In genomic region chr14:49692895-49693737, GRCh38 we compare ENCODE assay signal across 1 cellular context.
TF ChIP-seq lines count a peak whose summit lies in the region.

Gene KLHDC1, plus strand, starts transcription at chr14:49693120. Its CDS starts 75 bp downstream, at chr14:49693195.

TF ChIP-seq in HepG2, 621 proteins besides CTCF, POLR2A, EP300 and RAD21 (continued from another document and continues in another):
- TF ChIP-seq CERS6 (CRISPR knock-in tag; IDR thresholded peaks at IDR 0.05) = no peak
- TF ChIP-seq ZNF761 (CRISPR knock-in tag; conservative IDR thresholded peaks at IDR 0.05) = no peak
- TF ChIP-seq, protein P1, sequence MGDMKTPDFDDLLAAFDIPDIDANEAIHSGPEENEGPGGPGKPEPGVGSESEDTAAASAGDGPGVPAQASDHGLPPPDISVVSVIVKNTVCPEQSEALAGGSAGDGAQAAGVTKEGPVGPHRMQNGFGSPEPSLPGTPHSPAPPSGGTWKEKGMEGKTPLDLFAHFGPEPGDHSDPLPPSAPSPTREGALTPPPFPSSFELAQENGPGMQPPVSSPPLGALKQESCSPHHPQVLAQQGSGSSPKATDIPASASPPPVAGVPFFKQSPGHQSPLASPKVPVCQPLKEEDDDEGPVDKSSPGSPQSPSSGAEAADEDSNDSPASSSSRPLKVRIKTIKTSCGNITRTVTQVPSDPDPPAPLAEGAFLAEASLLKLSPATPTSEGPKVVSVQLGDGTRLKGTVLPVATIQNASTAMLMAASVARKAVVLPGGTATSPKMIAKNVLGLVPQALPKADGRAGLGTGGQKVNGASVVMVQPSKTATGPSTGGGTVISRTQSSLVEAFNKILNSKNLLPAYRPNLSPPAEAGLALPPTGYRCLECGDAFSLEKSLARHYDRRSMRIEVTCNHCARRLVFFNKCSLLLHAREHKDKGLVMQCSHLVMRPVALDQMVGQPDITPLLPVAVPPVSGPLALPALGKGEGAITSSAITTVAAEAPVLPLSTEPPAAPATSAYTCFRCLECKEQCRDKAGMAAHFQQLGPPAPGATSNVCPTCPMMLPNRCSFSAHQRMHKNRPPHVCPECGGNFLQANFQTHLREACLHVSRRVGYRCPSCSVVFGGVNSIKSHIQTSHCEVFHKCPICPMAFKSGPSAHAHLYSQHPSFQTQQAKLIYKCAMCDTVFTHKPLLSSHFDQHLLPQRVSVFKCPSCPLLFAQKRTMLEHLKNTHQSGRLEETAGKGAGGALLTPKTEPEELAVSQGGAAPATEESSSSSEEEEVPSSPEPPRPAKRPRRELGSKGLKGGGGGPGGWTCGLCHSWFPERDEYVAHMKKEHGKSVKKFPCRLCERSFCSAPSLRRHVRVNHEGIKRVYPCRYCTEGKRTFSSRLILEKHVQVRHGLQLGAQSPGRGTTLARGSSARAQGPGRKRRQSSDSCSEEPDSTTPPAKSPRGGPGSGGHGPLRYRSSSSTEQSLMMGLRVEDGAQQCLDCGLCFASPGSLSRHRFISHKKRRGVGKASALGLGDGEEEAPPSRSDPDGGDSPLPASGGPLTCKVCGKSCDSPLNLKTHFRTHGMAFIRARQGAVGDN (CRISPR knock-in tag; IDR thresholded peaks at IDR 0.05) = peak; percentile 95
- 0 out of 2 replicates have a peak, but pooled peaks have one; percentile 79 for TF ChIP-seq ZNF468 (CRISPR knock-in tag; IDR thresholded peaks at IDR 0.05)
- no peak for TF ChIP-seq ARNT (IDR thresholded peaks at IDR 0.05)
- peak; percentile 56 for TF ChIP-seq ETV5 (CRISPR knock-in tag; IDR thresholded peaks at IDR 0.05; ENCODE audit: borderline replicate concordance)
- TF ChIP-seq KDM2A (CRISPR knock-in tag; IDR thresholded peaks at IDR 0.05; ENCODE audit: borderline replicate concordance, low read depth) = peak; percentile 90; the same call in 1 of the 2 replicates
- peak; percentile 96 for TF ChIP-seq SALL1 (CRISPR knock-in tag; IDR thresholded peaks at IDR 0.05)
- no peak; the same call in 1 of the 2 replicates for TF ChIP-seq ZNF792 (CRISPR knock-in tag; IDR thresholded peaks at IDR 0.05)
- peak; percentile 85; the same call in 1 of the 2 replicates for TF ChIP-seq ZNF775 (CRISPR knock-in tag; IDR thresholded peaks at IDR 0.05; ENCODE audit: borderline replicate concordance)
- TF ChIP-seq ZNF382 (CRISPR knock-in tag; IDR thresholded peaks at IDR 0.05; ENCODE audit: borderline replicate concordance) = no peak
- no peak for TF ChIP-seq NFIC (IDR thresholded peaks at IDR 0.05; ENCODE audit: low read length)
- TF ChIP-seq, protein P2, sequence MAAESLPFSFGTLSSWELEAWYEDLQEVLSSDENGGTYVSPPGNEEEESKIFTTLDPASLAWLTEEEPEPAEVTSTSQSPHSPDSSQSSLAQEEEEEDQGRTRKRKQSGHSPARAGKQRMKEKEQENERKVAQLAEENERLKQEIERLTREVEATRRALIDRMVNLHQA (CRISPR knock-in tag; IDR thresholded peaks at IDR 0.05) = no peak
- TF ChIP-seq CEBPB (IDR thresholded peaks at IDR 0.05; ENCODE audit: borderline replicate concordance, low read depth, low read length) = peak; percentile 7; the same call in 1 of the 2 replicates
- no peak for TF ChIP-seq U2AF1 (optimal IDR thresholded peaks at IDR 0.05; ENCODE audit: low read depth, low read length)
- no peak for TF ChIP-seq MAFF (IDR thresholded peaks at IDR 0.05; ENCODE audit: low read depth, low read length)
- peak; percentile 96 for TF ChIP-seq ZNF776 (CRISPR knock-in tag; IDR thresholded peaks at IDR 0.05)
- peak; percentile 53; the same call in 1 of the 2 replicates for TF ChIP-seq TFDP1 (CRISPR knock-in tag; IDR thresholded peaks at IDR 0.05; ENCODE audit: borderline replicate concordance)
- peak; percentile 87; the same call in 1 of the 2 replicates for TF ChIP-seq ZNF83 (CRISPR knock-in tag; IDR thresholded peaks at IDR 0.05; ENCODE audit: borderline replicate concordance)
- peak; percentile 76 for TF ChIP-seq HIVEP1 (CRISPR knock-in tag; IDR thresholded peaks at IDR 0.05)
- TF ChIP-seq ZNF790 (CRISPR knock-in tag; IDR thresholded peaks at IDR 0.05; ENCODE audit: borderline replicate concordance) = no peak; the same call in 1 of the 2 replicates
- peak; percentile 91; the same call in 1 of the 2 replicates for TF ChIP-seq ATF7-NPFF (CRISPR knock-in tag; IDR thresholded peaks at IDR 0.05; ENCODE audit: low read depth)
- no peak for TF ChIP-seq ZNF496 (CRISPR knock-in tag; IDR thresholded peaks at IDR 0.05; ENCODE audit: insufficient replicate concordance)
- TF ChIP-seq ZBTB42 (CRISPR knock-in tag; IDR thresholded peaks at IDR 0.05) = no peak
- TF ChIP-seq PLRG1 (conservative IDR thresholded peaks at IDR 0.05) = no peak
- TF ChIP-seq, protein P3, sequence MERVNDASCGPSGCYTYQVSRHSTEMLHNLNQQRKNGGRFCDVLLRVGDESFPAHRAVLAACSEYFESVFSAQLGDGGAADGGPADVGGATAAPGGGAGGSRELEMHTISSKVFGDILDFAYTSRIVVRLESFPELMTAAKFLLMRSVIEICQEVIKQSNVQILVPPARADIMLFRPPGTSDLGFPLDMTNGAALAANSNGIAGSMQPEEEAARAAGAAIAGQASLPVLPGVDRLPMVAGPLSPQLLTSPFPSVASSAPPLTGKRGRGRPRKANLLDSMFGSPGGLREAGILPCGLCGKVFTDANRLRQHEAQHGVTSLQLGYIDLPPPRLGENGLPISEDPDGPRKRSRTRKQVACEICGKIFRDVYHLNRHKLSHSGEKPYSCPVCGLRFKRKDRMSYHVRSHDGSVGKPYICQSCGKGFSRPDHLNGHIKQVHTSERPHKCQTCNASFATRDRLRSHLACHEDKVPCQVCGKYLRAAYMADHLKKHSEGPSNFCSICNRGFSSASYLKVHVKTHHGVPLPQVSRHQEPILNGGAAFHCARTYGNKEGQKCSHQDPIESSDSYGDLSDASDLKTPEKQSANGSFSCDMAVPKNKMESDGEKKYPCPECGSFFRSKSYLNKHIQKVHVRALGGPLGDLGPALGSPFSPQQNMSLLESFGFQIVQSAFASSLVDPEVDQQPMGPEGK (CRISPR knock-in tag; IDR thresholded peaks at IDR 0.05) = peak; percentile 48; the same call in 1 of the 2 replicates
- peak; percentile 86 for TF ChIP-seq ZSCAN31 (CRISPR knock-in tag; IDR thresholded peaks at IDR 0.05; ENCODE audit: low read depth)
- no peak for TF ChIP-seq ZBTB25 (CRISPR knock-in tag; IDR thresholded peaks at IDR 0.05)
- no peak for TF ChIP-seq ZNF619 (CRISPR knock-in tag; IDR thresholded peaks at IDR 0.05)
- TF ChIP-seq ZNF24 (IDR thresholded peaks at IDR 0.05) = no peak
- TF ChIP-seq ZNF547 (CRISPR knock-in tag; IDR thresholded peaks at IDR 0.05) = peak; percentile 75; the same call in 1 of the 2 replicates
- TF ChIP-seq PHF8 (CRISPR knock-in tag; IDR thresholded peaks at IDR 0.05) = peak; percentile 91
- TF ChIP-seq NFYB (CRISPR knock-in tag; IDR thresholded peaks at IDR 0.05) = no peak
- peak; percentile 64; the same call in 1 of the 2 replicates for TF ChIP-seq REL (CRISPR knock-in tag; conservative IDR thresholded peaks at IDR 0.05)
- TF ChIP-seq DRAP1 (CRISPR knock-in tag; IDR thresholded peaks at IDR 0.05) = no peak
- TF ChIP-seq, protein P4, sequence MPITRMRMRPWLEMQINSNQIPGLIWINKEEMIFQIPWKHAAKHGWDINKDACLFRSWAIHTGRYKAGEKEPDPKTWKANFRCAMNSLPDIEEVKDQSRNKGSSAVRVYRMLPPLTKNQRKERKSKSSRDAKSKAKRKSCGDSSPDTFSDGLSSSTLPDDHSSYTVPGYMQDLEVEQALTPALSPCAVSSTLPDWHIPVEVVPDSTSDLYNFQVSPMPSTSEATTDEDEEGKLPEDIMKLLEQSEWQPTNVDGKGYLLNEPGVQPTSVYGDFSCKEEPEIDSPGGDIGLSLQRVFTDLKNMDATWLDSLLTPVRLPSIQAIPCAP (CRISPR knock-in tag; IDR thresholded peaks at IDR 0.05; ENCODE audit: low read depth) = no peak
- no peak for TF ChIP-seq ZNF143 (CRISPR knock-in tag; IDR thresholded peaks at IDR 0.05)
- no peak for TF ChIP-seq NR2F6 (IDR thresholded peaks at IDR 0.05)
- TF ChIP-seq NR2F6 (CRISPR knock-in tag; IDR thresholded peaks at IDR 0.05) = no peak
- peak; percentile 96 for TF ChIP-seq ZFX (CRISPR knock-in tag; IDR thresholded peaks at IDR 0.05; ENCODE audit: low read depth)
- no peak for TF ChIP-seq ZMYM2 (CRISPR knock-in tag; IDR thresholded peaks at IDR 0.05)
- TF ChIP-seq RBM22 (optimal IDR thresholded peaks at IDR 0.05; ENCODE audit: low read length) = no peak
- TF ChIP-seq, protein P5, sequence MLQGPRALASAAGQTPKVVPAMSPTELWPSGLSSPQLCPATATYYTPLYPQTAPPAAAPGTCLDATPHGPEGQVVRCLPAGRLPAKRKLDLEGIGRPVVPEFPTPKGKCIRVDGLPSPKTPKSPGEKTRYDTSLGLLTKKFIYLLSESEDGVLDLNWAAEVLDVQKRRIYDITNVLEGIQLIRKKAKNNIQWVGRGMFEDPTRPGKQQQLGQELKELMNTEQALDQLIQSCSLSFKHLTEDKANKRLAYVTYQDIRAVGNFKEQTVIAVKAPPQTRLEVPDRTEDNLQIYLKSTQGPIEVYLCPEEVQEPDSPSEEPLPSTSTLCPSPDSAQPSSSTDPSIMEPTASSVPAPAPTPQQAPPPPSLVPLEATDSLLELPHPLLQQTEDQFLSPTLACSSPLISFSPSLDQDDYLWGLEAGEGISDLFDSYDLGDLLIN (CRISPR knock-in tag; IDR thresholded peaks at IDR 0.05; ENCODE audit: borderline replicate concordance) = no peak
- TF ChIP-seq MXD4 (CRISPR knock-in tag; IDR thresholded peaks at IDR 0.05) = peak; percentile 40; the same call in 1 of the 2 replicates
- TF ChIP-seq CHCHD3 (CRISPR knock-in tag; IDR thresholded peaks at IDR 0.05) = peak; percentile 95; the same call in 1 of the 2 replicates
- TF ChIP-seq FOXP1 (IDR thresholded peaks at IDR 0.05) = no peak
- TF ChIP-seq FOXP1 (CRISPR knock-in tag; IDR thresholded peaks at IDR 0.05) = no peak
- no peak for TF ChIP-seq GATA4 (IDR thresholded peaks at IDR 0.05; ENCODE audit: borderline replicate concordance, low read depth)
- TF ChIP-seq TEAD2 (CRISPR knock-in tag; IDR thresholded peaks at IDR 0.05) = no peak
- peak; percentile 40 for TF ChIP-seq PTBP1 (IDR thresholded peaks at IDR 0.05; ENCODE audit: low read depth, low read length, poor library complexity, severe bottlenecking)
- peak; percentile 61; the same call in 1 of the 2 replicates for TF ChIP-seq TOPORS (CRISPR knock-in tag; IDR thresholded peaks at IDR 0.05)
- peak; percentile 26; the same call in 1 of the 2 replicates for TF ChIP-seq FOSL2 (CRISPR knock-in tag; IDR thresholded peaks at IDR 0.05)
- no peak for TF ChIP-seq NCOR1 (IDR thresholded peaks at IDR 0.05; ENCODE audit: borderline replicate concordance, low read length)
- TF ChIP-seq ZNF121 (CRISPR knock-in tag; IDR thresholded peaks at IDR 0.05) = 0 out of 2 replicates have a peak, but pooled peaks have one; percentile 30
- peak; percentile 78; the same call in 1 of the 2 replicates for TF ChIP-seq ZNF441 (CRISPR knock-in tag; IDR thresholded peaks at IDR 0.05; ENCODE audit: borderline replicate concordance)
- TF ChIP-seq HDAC6 (IDR thresholded peaks at IDR 0.05; ENCODE audit: low read depth, low read length) = no peak
- TF ChIP-seq SNRNP70 (IDR thresholded peaks at IDR 0.05; ENCODE audit: low read depth, low read length) = no peak
- no peak for TF ChIP-seq HMG20B (CRISPR knock-in tag; conservative IDR thresholded peaks at IDR 0.05)
- TF ChIP-seq NFRKB (IDR thresholded peaks at IDR 0.05) = no peak
- no peak for TF ChIP-seq TRIM24 (CRISPR knock-in tag; IDR thresholded peaks at IDR 0.05)
- no peak for TF ChIP-seq NFIB (CRISPR knock-in tag; IDR thresholded peaks at IDR 0.05; ENCODE audit: borderline replicate concordance)
- TF ChIP-seq IRF2 (CRISPR knock-in tag; IDR thresholded peaks at IDR 0.05) = no peak
- TF ChIP-seq ZFP90 (CRISPR knock-in tag; IDR thresholded peaks at IDR 0.05; ENCODE audit: borderline replicate concordance) = peak; percentile 43; the same call in 1 of the 2 replicates
- peak; percentile 67 for TF ChIP-seq ZNF543 (CRISPR knock-in tag; IDR thresholded peaks at IDR 0.05)
